Comparison of ENCODE assay signal across 25 cellular contexts in the genomic region with DNA sequence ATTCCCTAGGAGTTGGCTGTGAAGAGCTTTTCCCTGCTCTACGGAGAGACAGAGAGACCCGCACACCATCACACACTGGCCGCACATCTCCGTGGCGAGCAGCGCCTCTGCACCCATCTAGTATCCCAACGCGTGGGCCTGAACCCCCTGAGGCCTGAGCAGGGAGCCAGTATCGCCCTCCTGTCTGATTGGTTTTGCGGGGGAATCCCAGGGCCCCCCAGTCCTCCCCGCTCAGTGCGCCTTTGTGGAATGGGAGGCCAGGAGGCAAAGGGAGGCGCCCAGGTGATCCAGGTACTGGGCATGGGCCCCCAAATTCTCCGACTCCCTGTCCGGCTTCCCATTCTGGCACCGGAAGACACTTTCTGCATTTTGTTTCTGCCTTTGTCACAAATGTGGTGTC.
"Had no signal": no experiment of that assay in that cellular context is flagged by ENCODE, and none has a peak within 500 bp of the region (broad histone marks: within the 10 kb centered on the region; RNA-seq: fewer than 3 reads in every experiment).

No MANE protein-coding gene starts in this region.

- H3K27ac ChIP-seq: heart left ventricle, left lung, parathyroid adenoma, right atrium auricular region, right lobe of liver, skin epidermis, suprapubic skin, thoracic aorta, tibial artery, uterus had no signal

- H3K4me1 ChIP-seq: heart left ventricle, left lung, parathyroid adenoma, right atrium auricular region, right lobe of liver, suprapubic skin, tibial artery, uterus had no signal

- H2AFZ ChIP-seq: parathyroid adenoma had no signal

- H3K9me3 ChIP-seq: heart left ventricle, left lung, right atrium auricular region, right lobe of liver, suprapubic skin, thoracic aorta, tibial artery, uterus had no signal

- H3K4me3 ChIP-seq: heart left ventricle, left lung, lung, mucosa of descending colon, right atrium auricular region, right lobe of liver, skin epidermis, suprapubic skin, thoracic aorta, tibial artery, uterus had no signal

- H3K36me3 ChIP-seq: heart left ventricle, left lung, right atrium auricular region, right lobe of liver, suprapubic skin, thoracic aorta, tibial artery, uterus had no signal

- H3K27me3 ChIP-seq: right atrium auricular region, right lobe of liver, uterus had no signal

- H3K9ac ChIP-seq: parathyroid adenoma had no signal

- ATAC-seq: heart left ventricle; left colon; left lung; mucosa of descending colon; naive thymus-derived CD4-positive, alpha-beta T cell; natural killer cell treated with Interleukin-12 subunit alpha and Interleukin-12 subunit beta and Interleukin-15 and Interleukin-18, amount 100 ng/mL, for 72 hours; right lobe of liver; stimulated activated effector memory CD8-positive, alpha-beta T cell treated with anti-CD3 and anti-CD28 coated beads, Interleukin-12 subunit alpha, Interleukin-12 subunit beta, amount 100 ng/mL, for 72 hours had no signal

- DNase-seq: heart left ventricle; immature natural killer cell; kidney; left colon; left lung; mesendoderm; midbrain; mucosa of descending colon; naive thymus-derived CD4-positive, alpha-beta T cell; right lobe of liver; stimulated activated CD4-positive, alpha-beta T cell treated with anti-CD3 and anti-CD28 coated beads, Interleukin-12 subunit alpha, Interleukin-12 subunit beta, amount 100 ng/mL, for 4 hours; stimulated activated CD4-positive, alpha-beta T cell treated with anti-CD3 and anti-CD28 coated beads, Interleukin-15, amount 100 ng/mL, for 24 hours; stimulated activated CD4-positive, alpha-beta T cell treated with anti-CD3 and anti-CD28 coated beads, Interleukin-4, amount 100 ng/mL, for 24 hours; stimulated activated naive CD4-positive, alpha-beta T cell; trophoblast cell; uterus had no signal
